ENCODE assay signal across 11 cellular contexts in genomic region chr5:38463634-38464521, GRCh38.
DNase-seq lines count a peak whose midpoint lies in the region; ATAC-seq and TF ChIP-seq lines count a peak whose summit lies in the region.
"Had no signal": no experiment of that assay in that cellular context is flagged by ENCODE, and none has a peak within 500 bp of the region (broad histone marks: within the 10 kb centered on the region; RNA-seq: fewer than 3 reads in every experiment).

No MANE protein-coding gene starts in this region.

- in situ Hi-C loops in G401 (cut with HindIII; ENCODE audit: low sequenced_read_pairs): no loop called here

- no peaks in the 10 kb centered on the region for H3K79me2 ChIP-seq in ACC112 (ENCODE audit: control insufficient read depth, insufficient read depth, low read length, unreplicated experiment)
- H3K79me2 ChIP-seq in MM.1S (ENCODE audit: low read length): no peaks in the 10 kb centered on the region

- no peak for ATAC-seq in GM21576 (IDR thresholded peaks at IDR 0.05; ENCODE audit: unreplicated experiment)

- H3K9me3 ChIP-seq in MM.1S (replicated peaks; ENCODE audit: insufficient read depth, low read length) (no peaks in the 10 kb centered on the region), muscle layer of duodenum (ENCODE audit: control insufficient read depth in 1 of 2, low read length in 2 of 2) (no peaks in the 10 kb centered on the region)
- H3K9me3 ChIP-seq in CD4-positive, alpha-beta memory T cell (ENCODE audit: control insufficient read depth in 1 of 2, low read length in 2 of 2): no peaks in the 10 kb centered on the region

- peaks cover 3% of the 10 kb centered on the region; the same call in 1 of the 2 replicates for H3F3A ChIP-seq in MM.1S (ENCODE audit: insufficient read depth, low read length)

- DNase-seq in MM.1S (peak; percentile 45), epithelial cell of prostate (ENCODE audit: low read depth, low spot score) (peak; percentile 48), NCI-H1417 (lab: John Stamatoyannopoulos, UW) (no peak), G401 (ENCODE audit: low spot score) (no peak)
- no peak for DNase-seq in CD4-positive, alpha-beta memory T cell

- intact Hi-C loops in CD4-positive, alpha-beta memory T cell (cut with micrococcal nuclease): no loop called here

- no peak overlapping the region for H3K9ac ChIP-seq in MM.1S (ENCODE audit: low read length)
- H3K9ac ChIP-seq: BLaER1 treated with 17β-estradiol and CSF1 and Interleukin-3, amounts not matched to agents 10 nM and 100 nM had no signal

- peaks cover 0 to 2% (median 0%) of the 10 kb centered on the region in 8 donors for H3K9me3 Mint-ChIP-seq in CD4-positive, alpha-beta memory T cell
- H3K9me3 Mint-ChIP-seq: activated T-helper 1 cell treated with anti-CD3 and anti-CD28 coated beads, Interleukin-12 subunit alpha, Interleukin-12 subunit beta, Interleukin-2, Interleukin-4 antibody, amounts not matched to agents 30 ng/mL and 10 ng/mL and 1 ng/mL, durations not matched to agents 14 hours and 24 hours and 36 hours had no signal

- CTCF ChIA-PET in CD4-positive, alpha-beta memory T cell (lab: Charles Lee; ENCODE audit: partially characterized antibody): interaction anchor here (0.8 to 2.2 kb wide), 2 partner anchors 22 to 43 kb away, joined by 3 to 10 read pairs; no protein-coding TSS in a partner anchor

- POLR2A ChIA-PET in CD4-positive, alpha-beta memory T cell (lab: Charles Lee; ENCODE audit: partially characterized antibody): no interaction called here

- no peaks in the 10 kb centered on the region for H3K4me1 Mint-ChIP-seq in CD4-positive, alpha-beta memory T cell

- no peak overlapping the region for H3K27ac Mint-ChIP-seq in CD4-positive, alpha-beta memory T cell
- H3K27ac Mint-ChIP-seq: activated T-helper 1 cell treated with anti-CD3 and anti-CD28 coated beads, Interleukin-12 subunit alpha, Interleukin-12 subunit beta, Interleukin-2, Interleukin-4 antibody, amounts not matched to agents 30 ng/mL and 10 ng/mL and 1 ng/mL, durations not matched to agents 14 hours and 24 hours and 36 hours had no signal

- H3K4me2 ChIP-seq in MM.1S (ENCODE audit: low read depth, low read length): peak overlapping the region; percentile 66
- H3K4me2 ChIP-seq: PC-9 had no signal

- H3K27ac ChIP-seq in ACC112 (ENCODE audit: low read depth, low read length) (peak overlapping the region; percentile 92), MM.1S (ENCODE audit: low read length) (peak overlapping the region; percentile 6; the same call in 1 of the 2 replicates), epithelial cell of prostate (no peak overlapping the region), muscle layer of duodenum (ENCODE audit: low read length) (peak overlapping the region; percentile 70)
- H3K27ac ChIP-seq in CD4-positive, alpha-beta memory T cell (ENCODE audit: low read depth, low read length): no peak overlapping the region
- H3K27ac ChIP-seq: BLaER1 treated with 17β-estradiol and CSF1 and Interleukin-3, amounts not matched to agents 10 nM and 100 nM; PC-9 had no signal

- H3K4me1 ChIP-seq in ACC112 (ENCODE audit: control insufficient read depth, insufficient read depth, low read length, unreplicated experiment) (peaks cover 66% of the 10 kb centered on the region), MM.1S (ENCODE audit: low read length) (peaks cover 30% of the 10 kb centered on the region), muscle layer of duodenum (ENCODE audit: control insufficient read depth in 1 of 2, insufficient read depth in 2 of 2, low read length in 2 of 2) (peaks cover 4 to 34% of the 10 kb centered on the region in 2 donors)
- no peaks in the 10 kb centered on the region for H3K4me1 ChIP-seq in CD4-positive, alpha-beta memory T cell (ENCODE audit: insufficient read depth, low read length)

- H3K27me3 Mint-ChIP-seq in CD4-positive, alpha-beta memory T cell: peaks cover 19 to 22% of the 10 kb centered on the region in 2 donors

- H3K4me3 Mint-ChIP-seq in CD4-positive, alpha-beta memory T cell: no peak overlapping the region
- H3K4me3 Mint-ChIP-seq: activated T-helper 1 cell treated with anti-CD3 and anti-CD28 coated beads, Interleukin-12 subunit alpha, Interleukin-12 subunit beta, Interleukin-2, Interleukin-4 antibody, amounts not matched to agents 30 ng/mL and 10 ng/mL and 1 ng/mL, durations not matched to agents 14 hours and 24 hours and 36 hours had no signal

- H2AFZ ChIP-seq in ACC112 (ENCODE audit: low read length, unreplicated experiment) (no peak overlapping the region), MM.1S (ENCODE audit: low read length) (no peak overlapping the region)
- H2AFZ ChIP-seq: PC-9 had no signal

- no peaks in the 10 kb centered on the region for H3K9me2 ChIP-seq in MM.1S (replicated peaks; ENCODE audit: insufficient read depth, low read length)

- no peak for TF ChIP-seq CTCF in MM.1S (IDR thresholded peaks at IDR 0.05; ENCODE audit: low read length)

- no peaks in the 10 kb centered on the region for H3K27me3 ChIP-seq in ACC112 (ENCODE audit: insufficient read depth, low read length)
- H3K27me3 ChIP-seq in MM.1S (replicated peaks; ENCODE audit: insufficient read depth, low read length): peaks cover 4% of the 10 kb centered on the region; the same call in 1 of the 2 replicates
- no peaks in the 10 kb centered on the region for H3K27me3 ChIP-seq in muscle layer of duodenum (ENCODE audit: low read depth, low read length)
- no peaks in the 10 kb centered on the region for H3K27me3 ChIP-seq in CD4-positive, alpha-beta memory T cell (ENCODE audit: insufficient read depth, low read length)

- H3K36me3 Mint-ChIP-seq in CD4-positive, alpha-beta memory T cell: no peaks in the 10 kb centered on the region

- no peaks in the 10 kb centered on the region for H4K20me1 ChIP-seq in MM.1S (ENCODE audit: insufficient read depth, low read length)

- H3K4me3 ChIP-seq in ACC112 (ENCODE audit: low read depth, low read length): peak overlapping the region; percentile 23; the same call in 1 of the 2 replicates
- H3K4me3 ChIP-seq in MM.1S (ENCODE audit: low read length): 0 out of 2 replicates have a peak overlapping the region, but pooled peaks have one; percentile 24
- H3K4me3 ChIP-seq in muscle layer of duodenum (ENCODE audit: low read depth in 1 of 2, low read length in 2 of 2): no peak overlapping the region
- H3K4me3 ChIP-seq in CD4-positive, alpha-beta memory T cell (ENCODE audit: low read length in 2 of 2): no peak overlapping the region
- H3K4me3 ChIP-seq: BLaER1 treated with 17β-estradiol and CSF1 and Interleukin-3, amounts not matched to agents 10 nM and 100 nM; PC-9 had no signal

- H3K36me3 ChIP-seq in ACC112 (ENCODE audit: insufficient read depth, low read length) (peaks cover 12% of the 10 kb centered on the region; the same call in 1 of the 2 replicates), MM.1S (replicated peaks; ENCODE audit: insufficient read depth, low read length) (no peaks in the 10 kb centered on the region), muscle layer of duodenum (ENCODE audit: control insufficient read depth in 1 of 2, insufficient read depth in 2 of 2, low read length in 2 of 2) (no peaks in the 10 kb centered on the region)
- H3K36me3 ChIP-seq in CD4-positive, alpha-beta memory T cell (ENCODE audit: insufficient read depth, low read length): no peaks in the 10 kb centered on the region
- H3K36me3 ChIP-seq: BLaER1 treated with 17β-estradiol and CSF1 and Interleukin-3, amounts not matched to agents 10 nM and 100 nM had no signal

Comparison
In these comparisons a context has a peak if more than half of its experiments do, and no peak if none do; other contexts are left out.
1. H3K27ac ChIP-seq: peak in ACC112 (single experiment), MM.1S (single experiment) and muscle layer of duodenum (single experiment); none in epithelial cell of prostate (single experiment) and CD4-positive, alpha-beta memory T cell (single experiment).
2. H3K4me3 ChIP-seq: peak in ACC112 (single experiment) and MM.1S (single experiment); none in muscle layer of duodenum (0 of 2) and CD4-positive, alpha-beta memory T cell (0 of 2).
3. DNase-seq: peak in MM.1S (single experiment) and epithelial cell of prostate (single experiment); none in NCI-H1417 (0 of 3), G401 (single experiment) and CD4-positive, alpha-beta memory T cell (0 of 5).